ENCODE assay signal across 28 cellular contexts in genomic region chr7:1595636-1596035, GRCh38. TPM values are rescaled to one million over a fixed set of nuclear protein-coding genes. Genes with fewer than 3 reads are reported as not detected.
DNase-seq lines count a peak whose midpoint lies in the region; ATAC-seq, FAIRE-seq and TF ChIP-seq lines count a peak whose summit lies in the region.
"Had no signal": no experiment of that assay in that cellular context is flagged by ENCODE, and none has a peak within 500 bp of the region (broad histone marks: within the 10 kb centered on the region; RNA-seq: fewer than 3 reads in every experiment).

No MANE protein-coding gene starts in this region.

- no peak overlapping the region for H2AFZ ChIP-seq in mesenchymal stem cell (ENCODE audit: low read depth, low read length)

- H2BK12ac ChIP-seq in mesenchymal stem cell (ENCODE audit: low read length in 2 of 2) = no peak overlapping the region

- H3K4me3 ChIP-seq in kidney (ENCODE audit: low read length in 2 of 2) (no peak overlapping the region), mesenchymal stem cell (ENCODE audit: insufficient read depth in 1 of 2, low read depth in 1 of 2, low read length in 2 of 2) (no peak overlapping the region)
- H3K4me3 ChIP-seq: BLaER1, GM12878 had no signal

- no peak for TF ChIP-seq CTCF in kidney (IDR thresholded peaks at IDR 0.05; ENCODE audit: borderline replicate concordance, extremely low read depth, insufficient read depth)

- no peak overlapping the region for H2AK5ac ChIP-seq in mesenchymal stem cell (ENCODE audit: low read length, severe bottlenecking)

- H2BK15ac ChIP-seq in mesenchymal stem cell (ENCODE audit: low read depth, poor library complexity, severe bottlenecking) = no peak overlapping the region

- H3K36me3 ChIP-seq in kidney (ENCODE audit: control insufficient read depth in 1 of 2, insufficient read depth in 2 of 2, low read length in 2 of 2) (no peaks in the 10 kb centered on the region), mesenchymal stem cell (ENCODE audit: control insufficient read depth in 1 of 2, insufficient read depth in 2 of 2, low read depth in 1 of 2, low read length in 2 of 2) (no peaks in the 10 kb centered on the region)
- H3K36me3 ChIP-seq: BE2C, BLaER1 had no signal

- no peaks in the 10 kb centered on the region for H3K79me1 ChIP-seq in mesenchymal stem cell (replicated peaks; ENCODE audit: low read length, poor library complexity, severe bottlenecking)

- H3K23ac ChIP-seq in mesenchymal stem cell (ENCODE audit: low read length in 2 of 2) = no peak overlapping the region

- H3K18ac ChIP-seq in mesenchymal stem cell (ENCODE audit: low read depth in 1 of 2, low read length in 2 of 2) = no peak overlapping the region

- H3K9ac ChIP-seq in kidney (ENCODE audit: low read length in 2 of 2) (no peak overlapping the region), mesenchymal stem cell (ENCODE audit: low read length) (no peak overlapping the region)
- H3K9ac ChIP-seq: BLaER1 had no signal

- DNase-seq in Right ventricle myocardium inferior (ENCODE audit: missing footprints) (peak; percentile 15), left ventricle myocardium superior (no peak), kidney (peak; percentile 51), urothelium cell line (ENCODE audit: low spot score) (no peak), NCI-H1092 (lab: John Stamatoyannopoulos, UW) (no peak), mesenchymal stem cell (no peak)
- DNase-seq: 8988T; ACHN; BE2C; C1 segment of cervical spinal cord; CD4-positive, alpha-beta memory T cell; CD4-positive, CD25-positive, alpha-beta regulatory T cell; CD8-positive, alpha-beta memory T cell; COR-L47; DMS 273 treated with DMSO at 0.1 percent for 48 hours; DMS153; DMS53; DMS79; DND-41; EL; GDM1 had no signal

- intact Hi-C loops in Right ventricle myocardium inferior (cut with DNase I) (no loop called here), left ventricle myocardium superior (cut with micrococcal nuclease) (no loop called here), kidney (cut with DNase I) (no loop called here)

- no peak overlapping the region for H4K91ac ChIP-seq in mesenchymal stem cell (ENCODE audit: low read length)

- no peak overlapping the region for H2BK120ac ChIP-seq in mesenchymal stem cell (ENCODE audit: low read depth, low read length)

- H3K27me3 ChIP-seq in mesenchymal stem cell (ENCODE audit: control insufficient read depth in 1 of 2, insufficient read depth in 1 of 2, low read length in 2 of 2) = peaks cover 66 to 98% of the 10 kb centered on the region in 2 experiments
- H3K27me3 ChIP-seq: BLaER1 had no signal

- no peaks in the 10 kb centered on the region for H3K9me3 ChIP-seq in kidney (ENCODE audit: control insufficient read depth in 1 of 2, low read length in 2 of 2)
- H3K9me3 ChIP-seq in mesenchymal stem cell (ENCODE audit: control insufficient read depth, low read length) = peaks cover 3% of the 10 kb centered on the region
- H3K9me3 ChIP-seq: BE2C, BLaER1 had no signal

- H3K27ac ChIP-seq in kidney (ENCODE audit: low read depth in 2 of 2, low read length in 2 of 2) (no peak overlapping the region), mesenchymal stem cell (ENCODE audit: low read length, poor library complexity, severe bottlenecking) (no peak overlapping the region)
- H3K27ac ChIP-seq: BLaER1 had no signal

- H3K4me1 ChIP-seq in kidney (ENCODE audit: control insufficient read depth in 1 of 2, insufficient read depth in 1 of 2, low read depth in 1 of 2, low read length in 2 of 2) (no peaks in the 10 kb centered on the region), mesenchymal stem cell (ENCODE audit: control insufficient read depth, insufficient read depth, low read depth, low read length) (no peaks in the 10 kb centered on the region)
- H3K4me1 ChIP-seq: BE2C had no signal

- H3K4ac ChIP-seq in mesenchymal stem cell (ENCODE audit: low read depth in 1 of 2, low read length in 2 of 2) = no peak overlapping the region

- H3K14ac ChIP-seq in mesenchymal stem cell (ENCODE audit: low read length in 2 of 2) = no peak overlapping the region

- FAIRE-seq in kidney (lab: Jason Lieb, UNC) (no peak), urothelium cell line (lab: Jason Lieb, UNC) (peak; percentile 62)
- FAIRE-seq: A204.1, GM12878, GM12892, GM18507 had no signal

- no peak for ATAC-seq in Right ventricle myocardium inferior
- ATAC-seq in left ventricle myocardium superior = no peak
- ATAC-seq: GM12878 had no signal

- 87% methylated on average over 12 of the region's 12 CpGs for WGBS in mesenchymal stem cell

- H3K4me2 ChIP-seq in mesenchymal stem cell (ENCODE audit: low read length, poor library complexity, severe bottlenecking) = no peak overlapping the region
- H3K4me2 ChIP-seq: BLaER1 had no signal

- no peak overlapping the region for H2BK5ac ChIP-seq in mesenchymal stem cell (ENCODE audit: low read depth, low read length, poor library complexity, severe bottlenecking)

- H4K8ac ChIP-seq in mesenchymal stem cell (ENCODE audit: low read length) = no peak overlapping the region

RNA-seq across cellular contexts. Expression of gene PSMG3, which starts 25.8 kb away (rescaled TPM):
- total RNA-seq in Right ventricle myocardium inferior (13.3 TPM), left ventricle myocardium superior (11.8 TPM), kidney (29.7 TPM)
- polyA plus RNA-seq in kidney (ENCODE audit: insufficient read depth, low read depth, low replicate concordance) = 66.6 TPM
- polyA plus RNA-seq in mesenchymal stem cell (2013, experiment 1 of 2) = 7.3 TPM
- 8.7 TPM for polyA plus RNA-seq in mesenchymal stem cell (2013, experiment 2 of 2)

RNA-seq across cellular contexts. Expression of gene TMEM184A, which starts 39.6 kb away (rescaled TPM):
- total RNA-seq in Right ventricle myocardium inferior = 0.32 TPM
- 0.22 TPM for total RNA-seq in left ventricle myocardium superior
- 11.0 TPM for total RNA-seq in kidney
- polyA plus RNA-seq in kidney (ENCODE audit: insufficient read depth, low read depth, low replicate concordance) = 6.8 TPM
- 0.39 TPM for polyA plus RNA-seq in mesenchymal stem cell (2013, experiment 1 of 2)
- 0.45 TPM for polyA plus RNA-seq in mesenchymal stem cell (2013, experiment 2 of 2)
- total RNA-seq: A673; CD4-positive, alpha-beta memory T cell; CD4-positive, CD25-positive, alpha-beta regulatory T cell; CD8-positive, alpha-beta memory T cell had no signal
- polyA plus RNA-seq: CD14-positive monocyte; CD4-positive, alpha-beta memory T cell; CD8-positive, alpha-beta memory T cell had no signal

Comparison
In these comparisons a context has a peak if more than half of its experiments do, and no peak if none do; other contexts are left out.
1. DNase-seq: peak in Right ventricle myocardium inferior (single experiment) and kidney (single experiment); none in left ventricle myocardium superior (single experiment), urothelium cell line (single experiment), NCI-H1092 (single experiment) and mesenchymal stem cell (single experiment).